Comparison of ENCODE assay signal across 1 cellular context in genomic region chr2:219207884-219208740, GRCh38.
TF ChIP-seq lines count a peak whose summit lies in the region.

No MANE protein-coding gene starts in this region.

TF ChIP-seq in HepG2, 621 proteins besides CTCF, POLR2A, EP300 and RAD21 (continued from another document and continues in another):
- TF ChIP-seq UBTF (CRISPR knock-in tag; IDR thresholded peaks at IDR 0.05) (peak; percentile 80), THAP7 (CRISPR knock-in tag; IDR thresholded peaks at IDR 0.05) (no peak), SKIL (CRISPR knock-in tag; IDR thresholded peaks at IDR 0.05; ENCODE audit: borderline replicate concordance) (peak; percentile 45; the same call in 1 of the 2 replicates), NR2F2 (IDR thresholded peaks at IDR 0.05; ENCODE audit: borderline replicate concordance, low read depth) (peak; percentile 16), ZBTB7B (CRISPR knock-in tag; IDR thresholded peaks at IDR 0.05) (peak; percentile 87), ZNF383 (CRISPR knock-in tag; IDR thresholded peaks at IDR 0.05; ENCODE audit: borderline replicate concordance) (peak; percentile 80; the same call in 1 of the 2 replicates), ZKSCAN8 (CRISPR knock-in tag; IDR thresholded peaks at IDR 0.05; ENCODE audit: borderline replicate concordance) (peak; percentile 93), FOXK2 (IDR thresholded peaks at IDR 0.05) (no peak), BRF2 (CRISPR knock-in tag; IDR thresholded peaks at IDR 0.05) (0 out of 2 replicates have a peak, but pooled peaks have one; percentile 22), ATF2 (CRISPR knock-in tag; IDR thresholded peaks at IDR 0.05) (peak; percentile 63), FOXK1 (CRISPR knock-in tag; IDR thresholded peaks at IDR 0.05; ENCODE audit: borderline replicate concordance, low read depth) (peak; percentile 52; the same call in 1 of the 2 replicates), HOXA7 (CRISPR knock-in tag; IDR thresholded peaks at IDR 0.05) (no peak), THAP11 (CRISPR knock-in tag; IDR thresholded peaks at IDR 0.05) (peak; percentile 71), MXI1 (IDR thresholded peaks at IDR 0.05; ENCODE audit: borderline replicate concordance, low read depth, low read length) (peak; percentile 52; the same call in 1 of the 3 replicates), NPAS2 (CRISPR knock-in tag; IDR thresholded peaks at IDR 0.05; ENCODE audit: borderline replicate concordance) (no peak), SALL2 (CRISPR knock-in tag; IDR thresholded peaks at IDR 0.05) (peak; percentile 89), IRF2 (CRISPR knock-in tag; IDR thresholded peaks at IDR 0.05) (peak; percentile 72; the same call in 1 of the 2 replicates), ZNF747 (CRISPR knock-in tag; IDR thresholded peaks at IDR 0.05; ENCODE audit: borderline replicate concordance) (peak; percentile 72; the same call in 1 of the 2 replicates), TCF7 (IDR thresholded peaks at IDR 0.05; ENCODE audit: low read depth) (0 out of 2 replicates have a peak, but pooled peaks have one; percentile 25), ZSCAN25 (CRISPR knock-in tag; IDR thresholded peaks at IDR 0.05) (peak; percentile 81), ZNF773 (CRISPR knock-in tag; IDR thresholded peaks at IDR 0.05; ENCODE audit: borderline replicate concordance) (0 out of 2 replicates have a peak, but pooled peaks have one; percentile 43), POLR2G (IDR thresholded peaks at IDR 0.05; ENCODE audit: low read depth, low read length) (peak; percentile 73), NR3C1 (CRISPR knock-in tag; IDR thresholded peaks at IDR 0.05) (no peak), SKI (IDR thresholded peaks at IDR 0.05; ENCODE audit: partially characterized antibody) (peak; percentile 8), ZNF256 (CRISPR knock-in tag; conservative IDR thresholded peaks at IDR 0.05) (no peak), HMGXB3 (CRISPR knock-in tag; IDR thresholded peaks at IDR 0.05; ENCODE audit: borderline replicate concordance) (peak; percentile 43; the same call in 1 of the 2 replicates), ZNF205 (CRISPR knock-in tag; IDR thresholded peaks at IDR 0.05) (no peak; the same call in 1 of the 2 replicates), PBX3 (CRISPR knock-in tag; IDR thresholded peaks at IDR 0.05; ENCODE audit: borderline replicate concordance) (no peak), JDP2 (CRISPR knock-in tag; IDR thresholded peaks at IDR 0.05; ENCODE audit: borderline replicate concordance) (no peak), ZNF296 (CRISPR knock-in tag; conservative IDR thresholded peaks at IDR 0.05) (peak; percentile 93), RBM22 (optimal IDR thresholded peaks at IDR 0.05; ENCODE audit: low read length) (no peak), ZFP91 (CRISPR knock-in tag; IDR thresholded peaks at IDR 0.05; ENCODE audit: borderline replicate concordance) (peak; percentile 58), ZNF563 (CRISPR knock-in tag; IDR thresholded peaks at IDR 0.05) (no peak), ISL2 (CRISPR knock-in tag; IDR thresholded peaks at IDR 0.05) (peak; percentile 64; the same call in 1 of the 2 replicates), MLX (CRISPR knock-in tag; IDR thresholded peaks at IDR 0.05) (peak; percentile 67; the same call in 1 of the 2 replicates), SP5 (CRISPR knock-in tag; IDR thresholded peaks at IDR 0.05; ENCODE audit: borderline replicate concordance, low read depth) (peak; percentile 54; the same call in 1 of the 2 replicates), DBP (CRISPR knock-in tag; IDR thresholded peaks at IDR 0.05; ENCODE audit: not compliant biosample characterization) (no peak), MIER2 (CRISPR knock-in tag; IDR thresholded peaks at IDR 0.05) (0 out of 2 replicates have a peak, but pooled peaks have one; percentile 54), ZNF75D (CRISPR knock-in tag; IDR thresholded peaks at IDR 0.05; ENCODE audit: borderline replicate concordance) (no peak), HNRNPK (IDR thresholded peaks at IDR 0.05; ENCODE audit: low read depth, low read length, poor library complexity, severe bottlenecking) (no peak), ZNF234 (CRISPR knock-in tag; conservative IDR thresholded peaks at IDR 0.05) (no peak), SIN3B (IDR thresholded peaks at IDR 0.05; ENCODE audit: low read length) (no peak), NCOA5 (CRISPR knock-in tag; IDR thresholded peaks at IDR 0.05) (no peak), ZFP36L2 (CRISPR knock-in tag; IDR thresholded peaks at IDR 0.05) (no peak), CREM (IDR thresholded peaks at IDR 0.05) (peak; percentile 66; the same call in 1 of the 2 replicates), CREM (CRISPR knock-in tag; IDR thresholded peaks at IDR 0.05) (no peak), ZSCAN9 (CRISPR knock-in tag; IDR thresholded peaks at IDR 0.05; ENCODE audit: borderline replicate concordance) (peak; percentile 62; the same call in 1 of the 2 replicates), PHF8 (CRISPR knock-in tag; IDR thresholded peaks at IDR 0.05) (peak; percentile 66), CEBPB (IDR thresholded peaks at IDR 0.05; ENCODE audit: borderline replicate concordance, low read depth, low read length) (peak; percentile 61; the same call in 1 of the 2 replicates), FOXP1 (IDR thresholded peaks at IDR 0.05) (no peak), FOXP1 (CRISPR knock-in tag; IDR thresholded peaks at IDR 0.05) (peak; percentile 65), GABPB1 (CRISPR knock-in tag; IDR thresholded peaks at IDR 0.05) (peak; percentile 24; the same call in 1 of the 2 replicates), MED1 (CRISPR knock-in tag; IDR thresholded peaks at IDR 0.05) (peak; percentile 82)
